10 cellular contexts compared by ENCODE assay signal in the genomic region with DNA sequence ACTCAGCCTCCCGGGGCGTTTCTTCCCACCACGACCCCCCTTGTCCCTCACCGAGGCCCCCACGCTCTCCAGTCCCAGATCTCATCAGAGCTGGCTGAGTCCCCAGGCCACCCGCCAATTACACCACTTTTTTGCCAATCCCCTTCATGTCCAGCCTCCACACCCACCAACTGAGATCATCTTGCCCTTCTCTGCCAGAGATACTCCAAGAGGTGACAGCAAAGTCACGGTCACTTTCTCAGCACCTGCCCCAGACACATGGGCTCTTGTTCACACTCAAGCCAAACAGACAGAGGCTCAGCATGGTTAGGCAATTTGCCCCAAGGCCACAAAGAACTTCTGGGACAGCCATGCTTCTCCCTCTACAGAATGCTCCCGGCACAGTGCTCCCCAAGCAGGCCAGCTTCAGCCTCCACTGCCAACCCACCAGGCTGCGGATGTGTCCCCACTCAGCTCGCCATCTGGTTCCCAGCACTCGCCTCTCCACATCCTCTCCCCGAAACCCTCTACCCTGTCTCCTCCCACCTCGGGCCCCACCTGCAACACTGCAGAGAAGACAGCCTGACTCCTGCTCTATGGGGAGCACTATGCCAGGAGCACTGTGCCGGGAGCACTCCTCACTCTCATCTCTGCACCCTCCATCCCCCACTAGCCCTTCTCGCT. TPM values are rescaled to one million over a fixed set of nuclear protein-coding genes. Genes with fewer than 3 reads are reported as not detected.
A peak's percentile ranks its signal among the peaks of the same experiment; 100 is the strongest.
DNase-seq lines count a peak whose midpoint lies in the region; ATAC-seq, FAIRE-seq and TF ChIP-seq lines count a peak whose summit lies in the region.
"Had no signal": no experiment of that assay in that cellular context is flagged by ENCODE, and none has a peak within 500 bp of the region (broad histone marks: within the 10 kb centered on the region; RNA-seq: fewer than 3 reads in every experiment).

No MANE protein-coding gene starts in this region.

- peak overlapping the region; percentile 84; the same call in 1 of the 2 replicates for H2BK5ac ChIP-seq in H1 (ENCODE audit: low read depth, low read length)

- peaks cover 18% of the 10 kb centered on the region for H3K4me1 Mint-ChIP-seq in activated naive CD4-positive, alpha-beta T cell treated with anti-CD3 and anti-CD28 coated beads for 36 hours (ENCODE audit: low read depth)
- H3K4me1 Mint-ChIP-seq in natural killer cell: peaks cover 3 to 32% of the 10 kb centered on the region in 2 donors

- POLR2A ChIA-PET in H1 (lab: Charles Lee; ENCODE audit: partially characterized antibody): interaction anchor here (0.6 kb wide), 1 partner anchor 33 kb away, joined by 4 read pairs; no protein-coding TSS in a partner anchor

- no peak overlapping the region for H4K91ac ChIP-seq in H1 (replicated peaks; ENCODE audit: insufficient read length, low read length)

- H2BK15ac ChIP-seq in H1 (ENCODE audit: low read length): peak overlapping the region; percentile 95

- H3K23me2 ChIP-seq in H1 (ENCODE audit: low read depth, low read length): peaks cover 12% of the 10 kb centered on the region; the same call in 1 of the 2 replicates

- no peak for TF ChIP-seq RAD21 in H1 (IDR thresholded peaks at IDR 0.05 in 1 of 2, conservative IDR thresholded peaks at IDR 0.05 in 1 of 2; ENCODE audit: low read depth in 2 of 2, low read length in 2 of 2)

- no peaks in the 10 kb centered on the region for H3K27me3 Mint-ChIP-seq in activated naive CD4-positive, alpha-beta T cell treated with anti-CD3 and anti-CD28 coated beads for 36 hours (ENCODE audit: low read depth)
- no peaks in the 10 kb centered on the region for H3K27me3 Mint-ChIP-seq in natural killer cell (ENCODE audit: low read depth in 2 of 2)

- no peak overlapping the region for H3K56ac ChIP-seq in H1 (replicated peaks; ENCODE audit: insufficient read length, low read depth, low read length)

- H3K4me2 ChIP-seq in H1 (ENCODE audit: insufficient read depth in 1 of 2, low read depth in 2 of 2, low read length in 2 of 2): 0 out of 4 replicates have a peak overlapping the region, but pooled peaks of 1 of the 2 experiments have one; percentile 18

- H3K14ac ChIP-seq in H1 (ENCODE audit: insufficient read length): no peak overlapping the region

- FAIRE-seq in H1 (lab: Jason Lieb, UNC): no peak

- peak overlapping the region; percentile 42 for H3K27ac Mint-ChIP-seq in activated naive CD4-positive, alpha-beta T cell treated with anti-CD3 and anti-CD28 coated beads for 36 hours
- H3K27ac Mint-ChIP-seq in activated naive CD4-positive, alpha-beta T cell treated with anti-CD3 and anti-CD28 coated beads, Interleukin-2, amount 50 U/mL, for 72 hours: peak overlapping the region in 1 of 2 donors; percentile 1
- H3K27ac Mint-ChIP-seq in natural killer cell: peak overlapping the region; percentile 4 to 80

- H4K8ac ChIP-seq in H1 (ENCODE audit: extremely low read depth, insufficient read depth, low read length): no peak overlapping the region; the same call in 1 of the 2 replicates

- CTCF ChIA-PET in activated naive CD4-positive, alpha-beta T cell treated with anti-CD3 and anti-CD28 coated beads for 36 hours (lab: Charles Lee): interaction anchor here (1.5 kb wide), 1 partner anchor 31 kb away, joined by 5 read pairs; no protein-coding TSS in a partner anchor
- CTCF ChIA-PET in H1 (lab: Charles Lee; ENCODE audit: partially characterized antibody): interaction anchor here (1.1 to 6.3 kb wide), 4 partner anchors 8 to 39 kb away, joined by 4 to 41 read pairs (median 6); no protein-coding TSS in a partner anchor

- no peak for DNase-seq in activated naive CD4-positive, alpha-beta T cell treated with anti-CD3 and anti-CD28 coated beads for 36 hours
- DNase-seq in activated naive CD4-positive, alpha-beta T cell treated with anti-CD3 and anti-CD28 coated beads, Interleukin-2, amount 50 U/mL, for 72 hours (ENCODE audit: low spot score in 2 of 2): no peak
- peak in 1 of 2 experiments; percentile 46 for DNase-seq in H1 (ENCODE audit: low read depth in 1 of 2, low spot score in 2 of 2)
- DNase-seq in natural killer cell: no peak
- DNase-seq in upper lobe of right lung: peak; percentile 60
- DNase-seq in EL: no peak
- DNase-seq in activated CD8-positive, alpha-beta memory T cell treated with anti-CD3 and anti-CD28 coated beads, Interleukin-2, amount 50 U/mL, for 48 hours: no peak
- DNase-seq: activated CD4-positive, alpha-beta T cell treated with anti-CD3 and anti-CD28 coated beads, Interleukin-2, amount 50 U/mL, for 1 hour; NCI-H2029 treated with DMSO at 0.1 percent for 48 hours had no signal

- H2BK20ac ChIP-seq in H1 (ENCODE audit: low read length): peak overlapping the region; percentile 43; the same call in 1 of the 2 replicates

- no peak overlapping the region for H3K27ac ChIP-seq in H1 (ENCODE audit: low read depth, low read length)
- H3K27ac ChIP-seq in upper lobe of right lung: no peak overlapping the region

- H3K4ac ChIP-seq in H1 (replicated peaks; ENCODE audit: insufficient read length, low read depth, low read length): peak overlapping the region; percentile 81

- H3K4me1 ChIP-seq in H1 (replicated peaks in 1 of 4; ENCODE audit: control insufficient read depth in 3 of 4, insufficient read depth in 4 of 4, low read length in 3 of 4): peaks cover 0 to 26% (median 19%) of the 10 kb centered on the region in 4 experiments; a peak in 6 of 7 replicates
- peaks cover 9% of the 10 kb centered on the region for H3K4me1 ChIP-seq in upper lobe of right lung

- H3K9ac ChIP-seq in H1 (replicated peaks in 1 of 4; ENCODE audit: extremely low read depth in 1 of 4, low read depth in 3 of 4, low read length in 3 of 4): no peak overlapping the region

- H2BK12ac ChIP-seq in H1 (ENCODE audit: low read depth, low read length): peak overlapping the region; percentile 85; the same call in 1 of the 2 replicates

- H3K9me3 ChIP-seq in H1 (ENCODE audit: insufficient read depth in 2 of 2, low read depth in 1 of 2, low read length in 1 of 2): no peaks in the 10 kb centered on the region
- H3K9me3 ChIP-seq in upper lobe of right lung: no peaks in the 10 kb centered on the region

- TF ChIP-seq EP300 in H1 (IDR thresholded peaks at IDR 0.05; ENCODE audit: borderline replicate concordance in 1 of 2, low read depth in 2 of 2, low read length in 2 of 2): no peak

- H3K27me3 ChIP-seq in H1 (replicated peaks in 1 of 4; ENCODE audit: control insufficient read depth in 3 of 4, extremely low read depth in 1 of 4, insufficient read depth in 3 of 4, low read length in 3 of 4) (no peaks in the 10 kb centered on the region), upper lobe of right lung (no peaks in the 10 kb centered on the region)

- WGBS in H1 (ENCODE audit: extremely low coverage in 1 of 2, insufficient coverage in 1 of 2, insufficient read length in 1 of 2, insufficient replicate concordance in 2 of 2, low coverage in 1 of 2, low lambda C conversion rate in 2 of 2, missing lambda C conversion rate in 1 of 2), 2 experiments: 76% methylated on average over 15 of the region's 15 CpGs; no CpG with 5 or more reads in 1 of the 2 experiments

- intact Hi-C loops in activated naive CD4-positive, alpha-beta T cell treated with anti-CD3 and anti-CD28 coated beads for 36 hours (cut with micrococcal nuclease): loop anchor here (5.0 to 10.0 kb wide), 2 partner anchors 73 to 245 kb away; partner anchors contain the start of gene POR
- intact Hi-C loops in natural killer cell (cut with micrococcal nuclease) (no loop called here), upper lobe of right lung (cut with DNase I) (no loop called here)

- H3K23ac ChIP-seq in H1 (ENCODE audit: insufficient read length): no peak overlapping the region

- H3K79me1 ChIP-seq in H1 (ENCODE audit: low read depth, low read length): 0 out of 2 replicates have a peak, but pooled peaks cover 2% of the 10 kb centered on the region

- no peak overlapping the region for H3K4me3 Mint-ChIP-seq in activated naive CD4-positive, alpha-beta T cell treated with anti-CD3 and anti-CD28 coated beads for 36 hours
- H3K4me3 Mint-ChIP-seq in natural killer cell: no peak overlapping the region

- H4K20me1 ChIP-seq in H1 (replicated peaks in 1 of 2; ENCODE audit: control insufficient read depth in 1 of 2, insufficient read depth in 2 of 2, low read length in 2 of 2): no peaks in the 10 kb centered on the region

- no peak for TF ChIP-seq POLR2A in H1 (IDR thresholded peaks at IDR 0.05; ENCODE audit: control extremely low read depth in 1 of 2, low read depth in 2 of 2, low read length in 2 of 2)

- H2AFZ ChIP-seq in H1 (ENCODE audit: low read length): no peak overlapping the region

- H2AK5ac ChIP-seq in H1 (ENCODE audit: low read depth, low read length): peak overlapping the region; percentile 82; the same call in 1 of the 2 replicates

- H3K79me2 ChIP-seq in H1 (ENCODE audit: control insufficient read depth in 1 of 2, insufficient read depth in 2 of 2, low read length in 2 of 2): no peaks in the 10 kb centered on the region

- H3K4me3 ChIP-seq in H1 (ENCODE audit: extremely low read depth in 1 of 4, insufficient read depth in 2 of 4, low read depth in 3 of 4, low read length in 4 of 4) (no peak overlapping the region), upper lobe of right lung (no peak overlapping the region)

- H3K9me3 Mint-ChIP-seq in activated naive CD4-positive, alpha-beta T cell treated with anti-CD3 and anti-CD28 coated beads for 36 hours: no peaks in the 10 kb centered on the region
- H3K9me3 Mint-ChIP-seq in activated naive CD4-positive, alpha-beta T cell treated with anti-CD3 and anti-CD28 coated beads, Interleukin-2, amount 50 U/mL, for 72 hours: no peaks in the 10 kb centered on the region
- H3K9me3 Mint-ChIP-seq in natural killer cell: no peaks in the 10 kb centered on the region

- H3K18ac ChIP-seq in H1 (ENCODE audit: extremely low read depth, low read length): no peak overlapping the region; the same call in 1 of the 2 replicates

- H4K5ac ChIP-seq in H1 (ENCODE audit: insufficient read length, low read depth, low read length): peak overlapping the region; percentile 18

- TF ChIP-seq CTCF in H1 (IDR thresholded peaks at IDR 0.05; ENCODE audit: control extremely low read depth in 1 of 3, insufficient read depth in 1 of 3, low read depth in 1 of 3, low read length in 3 of 3) (no peak), natural killer cell (IDR thresholded peaks at IDR 0.05) (no peak), upper lobe of right lung (IDR thresholded peaks at IDR 0.05) (no peak)

- H3K36me3 Mint-ChIP-seq in activated naive CD4-positive, alpha-beta T cell treated with anti-CD3 and anti-CD28 coated beads for 36 hours (ENCODE audit: low read depth): peaks cover 3% of the 10 kb centered on the region
- no peaks in the 10 kb centered on the region for H3K36me3 Mint-ChIP-seq in activated naive CD4-positive, alpha-beta T cell treated with anti-CD3 and anti-CD28 coated beads, Interleukin-2, amount 50 U/mL, for 72 hours
- no peaks in the 10 kb centered on the region for H3K36me3 Mint-ChIP-seq in natural killer cell

- H2BK120ac ChIP-seq in H1 (replicated peaks; ENCODE audit: low read depth, low read length): peak overlapping the region; percentile 2

- H3K36me3 ChIP-seq in H1 (ENCODE audit: control insufficient read depth in 2 of 4, insufficient read depth in 4 of 4, low read length in 3 of 4) (peaks cover 0 to 21% (median 14%) of the 10 kb centered on the region in 4 experiments; a peak in 5 of 8 replicates), upper lobe of right lung (peaks cover 31% of the 10 kb centered on the region)

- no peak for ATAC-seq in activated naive CD4-positive, alpha-beta T cell treated with anti-CD3 and anti-CD28 coated beads, Interleukin-2, amount 50 U/mL, for 72 hours
- ATAC-seq in natural killer cell: no peak
- no peak for ATAC-seq in upper lobe of right lung
- no peak for ATAC-seq in HG03135 (IDR thresholded peaks at IDR 0.05; ENCODE audit: unreplicated experiment)

RNA-seq across cellular contexts. Expression of gene TMEM120A, which starts 4.5 kb away (rescaled TPM):
- total RNA-seq in activated naive CD4-positive, alpha-beta T cell treated with anti-CD3 and anti-CD28 coated beads for 36 hours: 10 to 100 TPM; 17.0 to 22.4 TPM
- 10 to 100 TPM; 23.7 to 43.3 TPM for total RNA-seq in activated naive CD4-positive, alpha-beta T cell treated with anti-CD3 and anti-CD28 coated beads, Interleukin-2, amount 50 U/mL, for 72 hours
- total RNA-seq in H1 (2021; fragmentation: NEBNext Ultra II Directional; extraction: Animal tissue kit (Norgen Biotek cat#: 25700)): 15.6 and 21.2 TPM in 2 replicates
- 48.8 and 49.9 TPM in 2 replicates for polyA plus RNA-seq in H1 (2011; rRNA removed)
- 39.3 TPM for polyA plus RNA-seq in H1 (2011; cell fraction: cytosol; rRNA removed)
- 61.7 TPM for polyA plus RNA-seq in H1 (2011; cell fraction: nucleus; rRNA removed)
- polyA plus RNA-seq in H1 (2012, experiment 1 of 2): 22.0 to 30.6 TPM (median 26.8 TPM) in 4 replicates
- polyA plus RNA-seq in H1 (2012, experiment 2 of 2): 35.9 TPM
- 22.2 TPM for polyA plus RNA-seq in H1 (2013, experiment 1 of 2)
- 24.9 TPM for polyA plus RNA-seq in H1 (2013, experiment 2 of 2)
- polyA minus RNA-seq in H1 (2011; rRNA and poly(A)+ RNA removed): 73.1 and 86.8 TPM in 2 replicates
- 11.7 TPM for polyA minus RNA-seq in H1 (2011; cell fraction: cytosol; rRNA and poly(A)+ RNA removed)
- polyA minus RNA-seq in H1 (2011; cell fraction: nucleus; rRNA and poly(A)+ RNA removed): 20.8 TPM
- 10 to 100 TPM; 24.3 to 38.1 (median 34.6) TPM for total RNA-seq in natural killer cell
- 43.9 TPM for total RNA-seq in upper lobe of right lung

RNA-seq across cellular contexts. Expression of gene STYXL1, which starts 57.9 kb away (rescaled TPM):
- total RNA-seq in activated naive CD4-positive, alpha-beta T cell treated with anti-CD3 and anti-CD28 coated beads for 36 hours: 10 to 100 TPM; 27.6 to 28.1 TPM
- 10 to 100 TPM; 25.4 to 39.1 TPM for total RNA-seq in activated naive CD4-positive, alpha-beta T cell treated with anti-CD3 and anti-CD28 coated beads, Interleukin-2, amount 50 U/mL, for 72 hours
- 26.4 and 32.3 TPM in 2 replicates for total RNA-seq in H1 (2021; fragmentation: NEBNext Ultra II Directional; extraction: Animal tissue kit (Norgen Biotek cat#: 25700))
- polyA plus RNA-seq in H1 (2011; rRNA removed): 53.2 and 53.9 TPM in 2 replicates
- polyA plus RNA-seq in H1 (2011; cell fraction: cytosol; rRNA removed): 54.7 TPM
- polyA plus RNA-seq in H1 (2011; cell fraction: nucleus; rRNA removed): 36.4 TPM
- polyA plus RNA-seq in H1 (2012, experiment 1 of 2): 26.4 to 38.5 TPM (median 31.3 TPM) in 4 replicates
- 37.5 TPM for polyA plus RNA-seq in H1 (2012, experiment 2 of 2)
- 23.7 TPM for polyA plus RNA-seq in H1 (2013, experiment 1 of 2)
- polyA plus RNA-seq in H1 (2013, experiment 2 of 2): 25.8 TPM
- polyA minus RNA-seq in H1 (2011; rRNA and poly(A)+ RNA removed): 25.3 and 27.0 TPM in 2 replicates
- polyA minus RNA-seq in H1 (2011; cell fraction: cytosol; rRNA and poly(A)+ RNA removed): 10.8 TPM
- polyA minus RNA-seq in H1 (2011; cell fraction: nucleus; rRNA and poly(A)+ RNA removed): 19.6 TPM
- total RNA-seq in natural killer cell (10 to 100 TPM; 15.1 to 33.2 (median 18.8) TPM), upper lobe of right lung (20.9 TPM)

RNA-seq across cellular contexts. Expression of gene MDH2, which starts 58.0 kb away (rescaled TPM):
- 100 to 1,000 TPM; 325 TPM for total RNA-seq in activated naive CD4-positive, alpha-beta T cell treated with anti-CD3 and anti-CD28 coated beads for 36 hours
- 100 to 1,000 TPM; 212 to 262 TPM for total RNA-seq in activated naive CD4-positive, alpha-beta T cell treated with anti-CD3 and anti-CD28 coated beads, Interleukin-2, amount 50 U/mL, for 72 hours
- total RNA-seq in H1 (2021; fragmentation: NEBNext Ultra II Directional; extraction: Animal tissue kit (Norgen Biotek cat#: 25700)): 254 TPM in 2 replicates
- 203 and 258 TPM in 2 replicates for polyA plus RNA-seq in H1 (2011; rRNA removed)
- polyA plus RNA-seq in H1 (2011; cell fraction: cytosol; rRNA removed): 115 TPM
- polyA plus RNA-seq in H1 (2011; cell fraction: nucleus; rRNA removed): 220 TPM
- polyA plus RNA-seq in H1 (2012, experiment 1 of 2): 202 to 301 TPM (median 265 TPM) in 4 replicates
- polyA plus RNA-seq in H1 (2012, experiment 2 of 2): 248 TPM
- polyA plus RNA-seq in H1 (2013, experiment 1 of 2): 314 TPM
- polyA plus RNA-seq in H1 (2013, experiment 2 of 2): 278 TPM
- 107 and 122 TPM in 2 replicates for polyA minus RNA-seq in H1 (2011; rRNA and poly(A)+ RNA removed)
- polyA minus RNA-seq in H1 (2011; cell fraction: cytosol; rRNA and poly(A)+ RNA removed): 166 TPM
- polyA minus RNA-seq in H1 (2011; cell fraction: nucleus; rRNA and poly(A)+ RNA removed): 98.6 TPM
- total RNA-seq in natural killer cell (10 to 100 TPM; 75.9 to 95.0 (median 93.9) TPM), upper lobe of right lung (106 TPM)
